11 cellular contexts compared by ENCODE assay signal in genomic region chr1:151310986-151311385, GRCh38. TPM values are rescaled to one million over a fixed set of nuclear protein-coding genes. Genes with fewer than 3 reads are reported as not detected.
DNase-seq lines count a peak whose midpoint lies in the region; ATAC-seq and TF ChIP-seq lines count a peak whose summit lies in the region.
"Had no signal": no experiment of that assay in that cellular context is flagged by ENCODE, and none has a peak within 500 bp of the region (broad histone marks: within the 10 kb centered on the region; RNA-seq: fewer than 3 reads in every experiment).

No MANE protein-coding gene starts in this region.

- H3K36me3 Mint-ChIP-seq in CD4-positive, alpha-beta memory T cell: peaks cover 37 to 89% of the 10 kb centered on the region in 2 donors

- no peaks in the 10 kb centered on the region for H3K27me3 Mint-ChIP-seq in CD4-positive, alpha-beta memory T cell
- H3K27me3 Mint-ChIP-seq: activated naive CD8-positive, alpha-beta T cell treated with anti-CD3 and anti-CD28 coated beads, Interleukin-2, amount 10 ng/mL, durations not matched to agents 7 days and 5 days had no signal

- no peak overlapping the region for H3K27ac ChIP-seq in CD4-positive, alpha-beta memory T cell (ENCODE audit: low read depth, low read length)
- H3K27ac ChIP-seq in SJSA1 (peak overlapping the region; percentile 41), esophagus (ENCODE audit: low read depth in 2 of 2, low read length in 1 of 2) (peak overlapping the region; percentile 6 to 79), sigmoid colon (peak overlapping the region; percentile 68 to 84 (median 79))

- CTCF ChIA-PET in CD4-positive, alpha-beta memory T cell (lab: Charles Lee; ENCODE audit: partially characterized antibody): interaction anchor here (0.6 to 5.8 kb wide), 5 partner anchors 10 to 30 kb away, joined by 3 to 46 read pairs (median 4); partner anchors contain the start of gene PI4KB

- ATAC-seq in GM21737 (IDR thresholded peaks at IDR 0.05; ENCODE audit: unreplicated experiment): no peak
- ATAC-seq in HG03196 (IDR thresholded peaks at IDR 0.05; ENCODE audit: unreplicated experiment): no peak

- DNase-seq in CD4-positive, alpha-beta memory T cell: no peak
- DNase-seq in SJSA1 (ENCODE audit: low read depth in 1 of 2, low spot score in 2 of 2) (no peak), sigmoid colon (no peak), OCI-M2 (lab: John Stamatoyannopoulos, UW; ENCODE audit: unreplicated experiment) (no peak), inferior parietal cortex (ENCODE audit: extremely low spot score) (no peak)
- DNase-seq: activated naive CD8-positive, alpha-beta T cell treated with anti-CD3 and anti-CD28 coated beads, Interleukin-2, amount 10 ng/mL, durations not matched to agents 7 days and 5 days; DND-41; NCI-H69 had no signal

- H3K36me3 ChIP-seq in CD4-positive, alpha-beta memory T cell (ENCODE audit: insufficient read depth, low read length): peaks cover 83% of the 10 kb centered on the region
- peaks cover 93% of the 10 kb centered on the region for H3K36me3 ChIP-seq in SJSA1
- H3K36me3 ChIP-seq in esophagus (ENCODE audit: control insufficient read depth in 2 of 2, insufficient read depth in 2 of 2, low read length in 1 of 2): peaks cover 23 to 37% of the 10 kb centered on the region in 2 donors
- peaks cover 28 to 84% (median 42%) of the 10 kb centered on the region in 4 donors for H3K36me3 ChIP-seq in sigmoid colon

- intact Hi-C loops in CD4-positive, alpha-beta memory T cell (cut with micrococcal nuclease): no loop called here
- intact Hi-C loops in sigmoid colon (cut with DNase I): no loop called here

- TF ChIP-seq CTCF in sigmoid colon (IDR thresholded peaks at IDR 0.05): no peak

- POLR2A ChIA-PET in CD4-positive, alpha-beta memory T cell (lab: Charles Lee; ENCODE audit: partially characterized antibody): interaction anchor here (1.3 to 2.8 kb wide), 5 partner anchors 11 to 29 kb away, joined by 3 to 14 read pairs (median 8); partner anchors contain the start of genes PI4KB and ZNF687

- H3K4me3 ChIP-seq in CD4-positive, alpha-beta memory T cell (ENCODE audit: low read length in 2 of 2): no peak overlapping the region
- H3K4me3 ChIP-seq in SJSA1: no peak overlapping the region
- H3K4me3 ChIP-seq in esophagus (ENCODE audit: low read depth in 1 of 2, low read length in 2 of 2): no peak overlapping the region
- H3K4me3 ChIP-seq in sigmoid colon: no peak overlapping the region

- H3K4me1 Mint-ChIP-seq in CD4-positive, alpha-beta memory T cell: peaks cover 25 to 48% (median 34%) of the 10 kb centered on the region in 4 donors

- no peaks in the 10 kb centered on the region for H3K9me3 ChIP-seq in CD4-positive, alpha-beta memory T cell (ENCODE audit: control insufficient read depth in 1 of 2, low read length in 2 of 2)
- H3K9me3 ChIP-seq in SJSA1 (replicated peaks): no peaks in the 10 kb centered on the region
- H3K9me3 ChIP-seq in esophagus (ENCODE audit: control insufficient read depth in 2 of 2, insufficient read depth in 1 of 2, low read depth in 1 of 2, low read length in 1 of 2): no peaks in the 10 kb centered on the region
- no peaks in the 10 kb centered on the region for H3K9me3 ChIP-seq in sigmoid colon

- H3K27ac Mint-ChIP-seq in CD4-positive, alpha-beta memory T cell: peak overlapping the region; percentile 20 to 84 (median 77)

- H3K4me1 ChIP-seq in CD4-positive, alpha-beta memory T cell (ENCODE audit: insufficient read depth, low read length): peaks cover 37% of the 10 kb centered on the region
- H3K4me1 ChIP-seq in SJSA1 (replicated peaks): peaks cover 72% of the 10 kb centered on the region
- H3K4me1 ChIP-seq in esophagus (ENCODE audit: control insufficient read depth in 2 of 2, insufficient read depth in 2 of 2, low read length in 1 of 2): peaks cover 2 to 8% of the 10 kb centered on the region in 2 donors
- H3K4me1 ChIP-seq in sigmoid colon: peaks cover 0 to 66% (median 57%) of the 10 kb centered on the region in 4 donors

- no peaks in the 10 kb centered on the region for H3K27me3 ChIP-seq in CD4-positive, alpha-beta memory T cell (ENCODE audit: insufficient read depth, low read length)
- H3K27me3 ChIP-seq in SJSA1 (replicated peaks): no peaks in the 10 kb centered on the region
- H3K27me3 ChIP-seq in esophagus (ENCODE audit: control insufficient read depth in 1 of 2, insufficient read depth in 2 of 2, low read length in 2 of 2): no peaks in the 10 kb centered on the region
- H3K27me3 ChIP-seq in sigmoid colon: no peaks in the 10 kb centered on the region

- H3K9me3 Mint-ChIP-seq in CD4-positive, alpha-beta memory T cell: no peaks in the 10 kb centered on the region
- H3K9me3 Mint-ChIP-seq: activated naive CD8-positive, alpha-beta T cell treated with anti-CD3 and anti-CD28 coated beads, Interleukin-2, amount 10 ng/mL, durations not matched to agents 7 days and 5 days had no signal

- WGBS in esophagus, 2 donors: 66 to 72% methylated on average over 4 of the region's 4 CpGs
- WGBS in sigmoid colon, 2 donors: 81 to 82% methylated on average over 4 of the region's 4 CpGs

- TF ChIP-seq EP300 in sigmoid colon (IDR thresholded peaks at IDR 0.05): no peak

- no peak for TF ChIP-seq POLR2A in sigmoid colon (IDR thresholded peaks at IDR 0.05)

- H3K4me3 Mint-ChIP-seq in CD4-positive, alpha-beta memory T cell: peak overlapping the region in 1 of 8 donors; percentile 29
- H3K4me3 Mint-ChIP-seq: activated naive CD8-positive, alpha-beta T cell treated with anti-CD3 and anti-CD28 coated beads, Interleukin-2, amount 10 ng/mL, durations not matched to agents 7 days and 5 days had no signal

RNA-seq across cellular contexts. Expression of gene PI4KB, which starts 16.2 kb away (rescaled TPM):
- 10 to 100 TPM; 87.2 to 97.4 TPM for total RNA-seq in CD4-positive, alpha-beta memory T cell
- 10 to 100 TPM; 56.6 to 68.8 TPM for polyA plus RNA-seq in CD4-positive, alpha-beta memory T cell
- 30.5 and 60.4 TPM in 2 replicates for total RNA-seq in SJSA1 (2014; rRNA removed; shearing (Covaris generic))
- polyA plus RNA-seq in esophagus: 10 to 100 TPM; 22.3 to 28.6 TPM
- 10 to 100 TPM; 57.6 to 75.2 (median 62.4) TPM for total RNA-seq in sigmoid colon
- 10 to 100 TPM; 25.2 to 42.0 (median 25.7) TPM for polyA plus RNA-seq in sigmoid colon

RNA-seq across cellular contexts. Expression of gene ZNF687, which starts 28.9 kb away (rescaled TPM):
- 10 to 100 TPM; 39.2 to 39.3 TPM for total RNA-seq in CD4-positive, alpha-beta memory T cell
- polyA plus RNA-seq in CD4-positive, alpha-beta memory T cell: 1 to 10 TPM in 1 of 2 donors, under 1 TPM in 1; 0.36 to 1.3 TPM
- 12.5 and 14.5 TPM in 2 replicates for total RNA-seq in SJSA1 (2014; rRNA removed; shearing (Covaris generic))
- polyA plus RNA-seq in esophagus (10 to 100 TPM in 1 of 2 donors, 1 to 10 TPM in 1; 8.0 to 11.4 TPM), sigmoid colon (10 to 100 TPM in 2 of 3 donors, 1 to 10 TPM in 1; 6.6 to 16.6 (median 10.4) TPM)
- 10 to 100 TPM; 17.6 to 24.2 (median 18.3) TPM for total RNA-seq in sigmoid colon

RNA-seq across cellular contexts. Expression of gene RFX5, which starts 36.1 kb away (rescaled TPM):
- 10 to 100 TPM; 56.3 to 64.3 TPM for total RNA-seq in CD4-positive, alpha-beta memory T cell
- polyA plus RNA-seq in CD4-positive, alpha-beta memory T cell: 10 to 100 TPM; 32.1 to 33.6 TPM
- total RNA-seq in SJSA1 (2014; rRNA removed; shearing (Covaris generic)): 32.2 and 46.9 TPM in 2 replicates
- polyA plus RNA-seq in esophagus: 10 to 100 TPM; 12.0 to 12.9 TPM
- 10 to 100 TPM; 39.6 to 67.9 (median 56.1) TPM for total RNA-seq in sigmoid colon
- 10 to 100 TPM; 12.0 to 46.6 (median 20.6) TPM for polyA plus RNA-seq in sigmoid colon

RNA-seq across cellular contexts. Expression of gene PSMD4, which starts 56.5 kb away (rescaled TPM):
- 100 to 1,000 TPM; 143 to 151 TPM for total RNA-seq in CD4-positive, alpha-beta memory T cell
- 100 to 1,000 TPM; 242 to 380 TPM for polyA plus RNA-seq in CD4-positive, alpha-beta memory T cell
- 293 and 297 TPM in 2 replicates for total RNA-seq in SJSA1 (2014; rRNA removed; shearing (Covaris generic))
- polyA plus RNA-seq in esophagus: 100 to 1,000 TPM; 127 to 168 TPM
- total RNA-seq in sigmoid colon: 100 to 1,000 TPM; 138 to 194 (median 173) TPM
- polyA plus RNA-seq in sigmoid colon: 100 to 1,000 TPM; 111 to 176 (median 111) TPM
